Comparison of ENCODE assay signal across 21 cellular contexts in genomic region chr19:55801416-55801815, GRCh38. TPM values are rescaled to one million over a fixed set of nuclear protein-coding genes. Genes with fewer than 3 reads are reported as not detected.
A peak's percentile ranks its signal among the peaks of the same experiment; 100 is the strongest.
DNase-seq lines count a peak whose midpoint lies in the region; ATAC-seq, FAIRE-seq and TF ChIP-seq lines count a peak whose summit lies in the region.
"Had no signal": no experiment of that assay in that cellular context is flagged by ENCODE, and none has a peak within 500 bp of the region (broad histone marks: within the 10 kb centered on the region; RNA-seq: fewer than 3 reads in every experiment).

No MANE protein-coding gene starts in this region.

- H4K91ac ChIP-seq in trophoblast cell (ENCODE audit: low read depth, low read length) = no peak overlapping the region

- TF ChIP-seq EP300 in HepG2 (IDR thresholded peaks at IDR 0.05; ENCODE audit: low read depth in 2 of 2, low read length in 2 of 2) = no peak
- TF ChIP-seq EP300 in HepG2 (CRISPR knock-in tag; IDR thresholded peaks at IDR 0.05; ENCODE audit: borderline replicate concordance) = no peak

- TF ChIP-seq POLR2A in HepG2 (IDR thresholded peaks at IDR 0.05; ENCODE audit: insufficient read depth in 1 of 2, low read depth in 2 of 2, low read length in 2 of 2) = no peak

- no peak overlapping the region for H4K12ac ChIP-seq in trophoblast cell (ENCODE audit: low read depth, low read length)

- H3K4me1 ChIP-seq in DOHH2 (ENCODE audit: control insufficient read depth, low read length) (peaks cover 10% of the 10 kb centered on the region), OCI-LY3 (ENCODE audit: low read length) (peaks cover 16% of the 10 kb centered on the region), trophoblast cell (ENCODE audit: control insufficient read depth in 1 of 2, insufficient read depth in 2 of 2, low read length in 2 of 2) (no peaks in the 10 kb centered on the region), HepG2 (ENCODE audit: insufficient read depth, low read length) (no peaks in the 10 kb centered on the region)
- no peaks in the 10 kb centered on the region for H3K4me1 ChIP-seq in naive thymus-derived CD4-positive, alpha-beta T cell (ENCODE audit: control insufficient read depth in 2 of 2, insufficient read depth in 2 of 2, low read length in 2 of 2)
- H3K4me1 ChIP-seq: BLaER1 treated with 17β-estradiol and CSF1 and Interleukin-3, amounts not matched to agents 10 nM and 100 nM had no signal

- H3K79me2 ChIP-seq in DOHH2 (ENCODE audit: control insufficient read depth, low read length) (no peaks in the 10 kb centered on the region), OCI-LY3 (ENCODE audit: low read length) (no peaks in the 10 kb centered on the region), trophoblast cell (ENCODE audit: control insufficient read depth, insufficient read depth, low read length, poor library complexity) (no peaks in the 10 kb centered on the region), HepG2 (ENCODE audit: insufficient read depth, low read length) (no peaks in the 10 kb centered on the region)

- no peak overlapping the region for H3K4ac ChIP-seq in trophoblast cell (ENCODE audit: low read depth, low read length)

- H3K4me2 ChIP-seq in DOHH2 (ENCODE audit: low read length) (peak overlapping the region; percentile 13; the same call in 1 of the 2 replicates), OCI-LY3 (ENCODE audit: low read length) (peak overlapping the region; percentile 46), trophoblast cell (ENCODE audit: low read length) (no peak overlapping the region), HepG2 (ENCODE audit: low read depth, low read length) (no peak overlapping the region)
- H3K4me2 ChIP-seq: BLaER1 treated with 17β-estradiol and CSF1 and Interleukin-3, amounts not matched to agents 10 nM and 100 nM had no signal

- H3K9ac ChIP-seq in OCI-LY3 (ENCODE audit: low read length) = no peak overlapping the region
- H3K9ac ChIP-seq in trophoblast cell (ENCODE audit: low read length) = no peak overlapping the region
- no peak overlapping the region for H3K9ac ChIP-seq in HepG2 (ENCODE audit: insufficient read depth, low read depth, low read length)
- H3K9ac ChIP-seq: BLaER1 treated with 17β-estradiol and CSF1 and Interleukin-3, amounts not matched to agents 10 nM and 100 nM had no signal

- H3K36me3 Mint-ChIP-seq in activated B cell treated with CpG ODN at 0.5 μM for 24 hours (ENCODE audit: low read depth) = no peaks in the 10 kb centered on the region
- H3K36me3 Mint-ChIP-seq in naive thymus-derived CD4-positive, alpha-beta T cell = peaks cover 0 to 11% (median 5%) of the 10 kb centered on the region in 5 donors
- H3K36me3 Mint-ChIP-seq: CD8-positive, alpha-beta T cell had no signal

- H2AK5ac ChIP-seq in trophoblast cell (ENCODE audit: low read length) = no peak overlapping the region

- H3K4me1 Mint-ChIP-seq in activated B cell treated with CpG ODN at 0.5 μM for 24 hours = peaks cover 9% of the 10 kb centered on the region
- H3K4me1 Mint-ChIP-seq in naive thymus-derived CD4-positive, alpha-beta T cell = no peaks in the 10 kb centered on the region

- no peak overlapping the region for H2BK12ac ChIP-seq in trophoblast cell (ENCODE audit: low read length)

- H3K27me3 ChIP-seq in DOHH2 (ENCODE audit: control insufficient read depth, low read length) (no peaks in the 10 kb centered on the region), OCI-LY3 (ENCODE audit: low read depth, low read length) (no peaks in the 10 kb centered on the region), trophoblast cell (ENCODE audit: insufficient read depth, low read length) (no peaks in the 10 kb centered on the region), HepG2 (ENCODE audit: control insufficient read depth in 1 of 2, insufficient read depth in 2 of 2, low read length in 2 of 2) (peaks cover 0 to 11% of the 10 kb centered on the region in 2 experiments; a peak in 1 of 5 replicates)
- no peaks in the 10 kb centered on the region for H3K27me3 ChIP-seq in naive thymus-derived CD4-positive, alpha-beta T cell (ENCODE audit: control insufficient read depth in 2 of 2, insufficient read depth in 2 of 2, low read length in 2 of 2)
- H3K27me3 ChIP-seq: BLaER1 treated with 17β-estradiol and CSF1 and Interleukin-3, amounts not matched to agents 10 nM and 100 nM had no signal

- peak overlapping the region; percentile 19; the same call in 1 of the 2 replicates for H2AFZ ChIP-seq in OCI-LY3 (ENCODE audit: low read depth, low read length)
- H2AFZ ChIP-seq in trophoblast cell (ENCODE audit: insufficient read depth, low read length, poor library complexity) = no peak overlapping the region
- H2AFZ ChIP-seq in HepG2 (ENCODE audit: low read length) = no peak overlapping the region

- H3K4me3 ChIP-seq in DOHH2 (ENCODE audit: low read length) (no peak overlapping the region), OCI-LY3 (ENCODE audit: low read length) (peak overlapping the region; percentile 29; the same call in 1 of the 2 replicates), trophoblast cell (ENCODE audit: low read depth, low read length) (no peak overlapping the region), HepG2 (replicated peaks in 1 of 3; ENCODE audit: insufficient read depth in 1 of 3, low read depth in 2 of 3, low read length in 3 of 3) (no peak overlapping the region)
- H3K4me3 ChIP-seq in naive thymus-derived CD4-positive, alpha-beta T cell (ENCODE audit: low read length) = no peak overlapping the region
- H3K4me3 ChIP-seq: BLaER1 treated with 17β-estradiol and CSF1 and Interleukin-3, amounts not matched to agents 10 nM and 100 nM had no signal

- no peak overlapping the region for H3K23ac ChIP-seq in trophoblast cell (ENCODE audit: low read length)

- TF ChIP-seq RAD21 in HepG2 (CRISPR knock-in tag; IDR thresholded peaks at IDR 0.05) = no peak

- intact Hi-C loops in activated B cell treated with CpG ODN at 0.5 μM for 24 hours (cut with micrococcal nuclease) (no loop called here), HepG2 (cut with micrococcal nuclease; ENCODE audit: unreplicated experiment) (no loop called here)
- intact Hi-C loops in naive thymus-derived CD4-positive, alpha-beta T cell (cut with micrococcal nuclease) = no loop called here

- FAIRE-seq in HepG2 (lab: Jason Lieb, UNC) = no peak

- H2BK120ac ChIP-seq in trophoblast cell (ENCODE audit: insufficient read depth, low read length, poor library complexity) = no peak overlapping the region

- H4K20me1 ChIP-seq in DOHH2 (ENCODE audit: control insufficient read depth, insufficient read depth, low read depth, low read length) (no peaks in the 10 kb centered on the region), OCI-LY3 (ENCODE audit: insufficient read depth, low read length) (no peaks in the 10 kb centered on the region), HepG2 (ENCODE audit: insufficient read depth, low read length) (no peaks in the 10 kb centered on the region)
- H4K20me1 ChIP-seq: BLaER1 treated with 17β-estradiol and CSF1 and Interleukin-3, amounts not matched to agents 10 nM and 100 nM had no signal

- POLR2A ChIA-PET in activated B cell treated with CpG ODN at 0.5 μM for 24 hours (lab: Charles Lee) (no interaction called here), HepG2 (lab: Yijun Ruan, JAX) (no interaction called here)
- POLR2A ChIA-PET in naive thymus-derived CD4-positive, alpha-beta T cell (lab: Charles Lee) = no interaction called here

- H3K18ac ChIP-seq in trophoblast cell (ENCODE audit: low read length) = no peak overlapping the region

- no peak for DNase-seq in activated B cell treated with CpG ODN at 0.5 μM for 24 hours
- DNase-seq in trophoblast cell = peak; percentile 33 to 69
- no peak for DNase-seq in stimulated activated naive CD4-positive, alpha-beta T cell (lab: John Stamatoyannopoulos, UW)
- DNase-seq in HepG2 (ENCODE audit: low spot score) = no peak
- no peak for DNase-seq in naive thymus-derived CD4-positive, alpha-beta T cell
- DNase-seq: 8988T; Calu3; CD8-positive, alpha-beta T cell; DMS79 treated with DMSO at 0.1 percent for 48 hours; EL; GOT3; H7; HFFc6 had no signal

- peaks cover 2% of the 10 kb centered on the region for H3K9me3 Mint-ChIP-seq in activated B cell treated with CpG ODN at 0.5 μM for 24 hours
- peaks cover 0 to 41% (median 13%) of the 10 kb centered on the region in 11 donors for H3K9me3 Mint-ChIP-seq in naive thymus-derived CD4-positive, alpha-beta T cell

- H3K27ac ChIP-seq in DOHH2 (ENCODE audit: low read depth, low read length) (no peak overlapping the region), OCI-LY3 (ENCODE audit: low read length) (no peak overlapping the region), trophoblast cell (ENCODE audit: low read depth, low read length) (no peak overlapping the region), HepG2 (ENCODE audit: extremely low read length, insufficient read depth, low read length) (no peak overlapping the region)
- no peak overlapping the region for H3K27ac ChIP-seq in naive thymus-derived CD4-positive, alpha-beta T cell (ENCODE audit: low read depth, low read length)
- H3K27ac ChIP-seq: BLaER1 treated with 17β-estradiol and CSF1 and Interleukin-3, amounts not matched to agents 10 nM and 100 nM had no signal

- no peaks in the 10 kb centered on the region for H3F3A ChIP-seq in DOHH2 (ENCODE audit: control insufficient read depth, insufficient read depth)

- H3K27ac Mint-ChIP-seq in activated B cell treated with CpG ODN at 0.5 μM for 24 hours = peak overlapping the region; percentile 11
- H3K27ac Mint-ChIP-seq in naive thymus-derived CD4-positive, alpha-beta T cell = no peak overlapping the region
- H3K27ac Mint-ChIP-seq: CD8-positive, alpha-beta T cell; HFFc6 had no signal

- H3K36me3 ChIP-seq in DOHH2 (ENCODE audit: control insufficient read depth, low read length) (no peaks in the 10 kb centered on the region), OCI-LY3 (replicated peaks; ENCODE audit: low read depth, low read length) (no peaks in the 10 kb centered on the region), trophoblast cell (ENCODE audit: control insufficient read depth in 1 of 2, insufficient read depth in 2 of 2, low read length in 2 of 2) (no peaks in the 10 kb centered on the region), HepG2 (replicated peaks in 1 of 2; ENCODE audit: control insufficient read depth in 1 of 2, insufficient read depth in 2 of 2, low read length in 2 of 2) (no peaks in the 10 kb centered on the region)
- H3K36me3 ChIP-seq in naive thymus-derived CD4-positive, alpha-beta T cell (ENCODE audit: control insufficient read depth in 2 of 3, insufficient read depth in 3 of 3, low read length in 3 of 3) = no peaks in the 10 kb centered on the region
- H3K36me3 ChIP-seq: BLaER1 treated with 17β-estradiol and CSF1 and Interleukin-3, amounts not matched to agents 10 nM and 100 nM had no signal

- CTCF ChIA-PET in activated B cell treated with CpG ODN at 0.5 μM for 24 hours (lab: Charles Lee) = interaction anchor here (1.4 kb wide), 1 partner anchor 8 kb away, joined by 4 read pairs; no protein-coding TSS in a partner anchor
- CTCF ChIA-PET in HepG2 (lab: Yijun Ruan, JAX; ENCODE audit: low intra/inter-chr PET ratio, low total read pairs) = no interaction called here
- CTCF ChIA-PET in naive thymus-derived CD4-positive, alpha-beta T cell (lab: Charles Lee) = no interaction called here

- no peak overlapping the region for H2BK5ac ChIP-seq in trophoblast cell (ENCODE audit: low read depth, low read length, poor library complexity)

- no peaks in the 10 kb centered on the region for H3K9me2 ChIP-seq in DOHH2 (replicated peaks; ENCODE audit: control insufficient read depth, low read length)

- no peak overlapping the region for H3K14ac ChIP-seq in trophoblast cell (ENCODE audit: low read length)

- no peaks in the 10 kb centered on the region; the same call in 1 of the 2 replicates for H3K9me3 ChIP-seq in DOHH2 (ENCODE audit: control insufficient read depth, insufficient read depth, low read length)
- H3K9me3 ChIP-seq in OCI-LY3 (ENCODE audit: insufficient read depth, low read length) = no peaks in the 10 kb centered on the region
- H3K9me3 ChIP-seq in trophoblast cell (ENCODE audit: insufficient read depth, low read depth, low read length) = peaks cover 20% of the 10 kb centered on the region
- H3K9me3 ChIP-seq in HepG2 (ENCODE audit: low read length) = no peaks in the 10 kb centered on the region
- no peaks in the 10 kb centered on the region for H3K9me3 ChIP-seq in naive thymus-derived CD4-positive, alpha-beta T cell (ENCODE audit: control insufficient read depth in 2 of 3, low read length in 3 of 3)

- in situ Hi-C loops in HepG2 (cut with HindIII; ENCODE audit: extremely low pct_ligation_motif_present, low pct_unique_long_range_greater_than_20kb) = no loop called here

- TF ChIP-seq CTCF in DOHH2 (IDR thresholded peaks at IDR 0.05; ENCODE audit: low read depth, low read length, poor library complexity, severe bottlenecking) (no peak), OCI-LY3 (IDR thresholded peaks at IDR 0.05; ENCODE audit: low read depth, low read length) (no peak), activated B cell treated with CpG ODN at 0.5 μM for 24 hours (IDR thresholded peaks at IDR 0.05) (no peak), HepG2 (CRISPR knock-in tag; IDR thresholded peaks at IDR 0.05) (no peak)

- no peaks in the 10 kb centered on the region for H3K79me1 ChIP-seq in trophoblast cell (ENCODE audit: low read length)

- H3K27me3 Mint-ChIP-seq in activated B cell treated with CpG ODN at 0.5 μM for 24 hours = peaks cover 2% of the 10 kb centered on the region
- H3K27me3 Mint-ChIP-seq in naive thymus-derived CD4-positive, alpha-beta T cell = peaks cover 0 to 38% (median 24%) of the 10 kb centered on the region in 5 donors

- no CpG with 5 or more reads among the region's 7 CpGs for WGBS in trophoblast cell (ENCODE audit: extremely low coverage, insufficient coverage, insufficient read length)
- 21% methylated on average over 7 of the region's 7 CpGs for WGBS in HepG2 (ENCODE audit: low lambda C conversion rate)

- no peak overlapping the region for H4K8ac ChIP-seq in trophoblast cell (ENCODE audit: low read depth, low read length)

- no peak overlapping the region for H3K4me3 Mint-ChIP-seq in activated B cell treated with CpG ODN at 0.5 μM for 24 hours
- H3K4me3 Mint-ChIP-seq in naive thymus-derived CD4-positive, alpha-beta T cell = no peak overlapping the region
- H3K4me3 Mint-ChIP-seq: CD8-positive, alpha-beta T cell; HFFc6 had no signal

- ATAC-seq in activated B cell treated with CpG ODN at 0.5 μM for 24 hours (ENCODE audit: low read depth) = no peak
- ATAC-seq in HepG2 = no peak
- no peak for ATAC-seq in GM18870 (IDR thresholded peaks at IDR 0.05; ENCODE audit: unreplicated experiment)
- ATAC-seq in naive thymus-derived CD4-positive, alpha-beta T cell = no peak
- ATAC-seq: CD8-positive, alpha-beta T cell; HCT116 had no signal

- BruUV-seq in HepG2 (replicated peaks; lab: Mats Ljungman, UMichigan) = no TSS peak

RNA-seq across cellular contexts. Expression of gene NLRP11, which starts 30.4 kb away (rescaled TPM):
- total RNA-seq in activated B cell treated with CpG ODN at 0.5 μM for 24 hours = 0.16 and 0.17 TPM in 2 replicates
- polyA plus RNA-seq in trophoblast cell (2013) = not detected in 2 replicates
- total RNA-seq in HepG2 (2016; rRNA removed; fragmentation: Illumina TruSeq; extraction: Trizol) = 0.02 TPM in 1 of 2 replicates, not detected in the other
- total RNA-seq in HepG2 (2016; cell fraction: cytosol; rRNA removed; fragmentation: Illumina TruSeq; extraction: Trizol; ENCODE audit: low read depth) = not detected in 2 replicates
- total RNA-seq in HepG2 (2016; cell fraction: insoluble cytoplasmic fraction; rRNA removed; fragmentation: Illumina TruSeq; extraction: Trizol) = 0.06 TPM in 1 of 2 replicates, not detected in the other
- not detected in 2 replicates for total RNA-seq in HepG2 (2016; cell fraction: membrane; rRNA removed; fragmentation: Illumina TruSeq; extraction: Trizol)
- total RNA-seq in HepG2 (2016; cell fraction: nucleus; rRNA removed; fragmentation: Illumina TruSeq; extraction: Trizol) = not detected in 2 replicates
- 0.01 TPM in 1 of 2 replicates, not detected in the other for polyA plus RNA-seq in HepG2 (2011; rRNA removed)
- polyA plus RNA-seq in HepG2 (2011; cell fraction: cytosol; rRNA removed) = not detected in 2 replicates
- polyA plus RNA-seq in HepG2 (2011; cell fraction: nucleus; rRNA removed) = not detected in 2 replicates
- not detected in 2 replicates for polyA plus RNA-seq in HepG2 (2012)
- not detected in 2 replicates for polyA plus RNA-seq in HepG2 (2016; cell fraction: cytosol; fragmentation: Illumina TruSeq; extraction: Trizol; ENCODE audit: low read depth)
- 0.09 TPM in 1 of 2 replicates, not detected in the other for polyA plus RNA-seq in HepG2 (2016; cell fraction: insoluble cytoplasmic fraction; fragmentation: Illumina TruSeq; extraction: Trizol; ENCODE audit: low read depth)
- not detected in 2 replicates for polyA plus RNA-seq in HepG2 (2016; cell fraction: membrane; fragmentation: Illumina TruSeq; extraction: Trizol; ENCODE audit: low read depth)
- polyA plus RNA-seq in HepG2 (2016; cell fraction: nucleus; fragmentation: Illumina TruSeq; extraction: Trizol; ENCODE audit: insufficient read depth, low read depth) = not detected in 2 replicates
- polyA minus RNA-seq in HepG2 (2011; rRNA and poly(A)+ RNA removed; ENCODE audit: low replicate concordance) = 1.0 TPM in 1 of 2 replicates, not detected in the other
- polyA minus RNA-seq in HepG2 (2011; cell fraction: cytosol; rRNA and poly(A)+ RNA removed) = not detected in 2 replicates
- 0.13 TPM in 1 of 2 replicates, not detected in the other for polyA minus RNA-seq in HepG2 (2011; cell fraction: nucleus; rRNA and poly(A)+ RNA removed)
- not detected for total RNA-seq in naive thymus-derived CD4-positive, alpha-beta T cell
- polyA plus RNA-seq in naive thymus-derived CD4-positive, alpha-beta T cell = not detected
- total RNA-seq: Calu3; CD8-positive, alpha-beta T cell; H7 had no signal
- polyA plus RNA-seq: AG04450 had no signal

RNA-seq across cellular contexts. Expression of gene RFPL4AL1, which starts 32.5 kb away (rescaled TPM):
- total RNA-seq in activated B cell treated with CpG ODN at 0.5 μM for 24 hours (not detected in 2 replicates), HepG2 (2016; rRNA removed; fragmentation: Illumina TruSeq; extraction: Trizol) (not detected in 2 replicates)
- not detected in 2 replicates for polyA plus RNA-seq in trophoblast cell (2013)
- total RNA-seq in HepG2 (2016; cell fraction: cytosol; rRNA removed; fragmentation: Illumina TruSeq; extraction: Trizol; ENCODE audit: low read depth) = not detected in 2 replicates
- not detected in 2 replicates for total RNA-seq in HepG2 (2016; cell fraction: insoluble cytoplasmic fraction; rRNA removed; fragmentation: Illumina TruSeq; extraction: Trizol)
- total RNA-seq in HepG2 (2016; cell fraction: membrane; rRNA removed; fragmentation: Illumina TruSeq; extraction: Trizol) = not detected in 2 replicates
- total RNA-seq in HepG2 (2016; cell fraction: nucleus; rRNA removed; fragmentation: Illumina TruSeq; extraction: Trizol) = not detected in 2 replicates
- polyA plus RNA-seq in HepG2 (2011; rRNA removed) = not detected in 2 replicates
- not detected in 2 replicates for polyA plus RNA-seq in HepG2 (2011; cell fraction: cytosol; rRNA removed)
- polyA plus RNA-seq in HepG2 (2011; cell fraction: nucleus; rRNA removed) = not detected in 2 replicates
- polyA plus RNA-seq in HepG2 (2012) = not detected in 2 replicates
- polyA plus RNA-seq in HepG2 (2016; cell fraction: cytosol; fragmentation: Illumina TruSeq; extraction: Trizol; ENCODE audit: low read depth) = not detected in 2 replicates
- not detected in 2 replicates for polyA plus RNA-seq in HepG2 (2016; cell fraction: insoluble cytoplasmic fraction; fragmentation: Illumina TruSeq; extraction: Trizol; ENCODE audit: low read depth)
- not detected in 2 replicates for polyA plus RNA-seq in HepG2 (2016; cell fraction: membrane; fragmentation: Illumina TruSeq; extraction: Trizol; ENCODE audit: low read depth)
- polyA plus RNA-seq in HepG2 (2016; cell fraction: nucleus; fragmentation: Illumina TruSeq; extraction: Trizol; ENCODE audit: insufficient read depth, low read depth) = not detected in 2 replicates
- not detected in 2 replicates for polyA minus RNA-seq in HepG2 (2011; rRNA and poly(A)+ RNA removed; ENCODE audit: low replicate concordance)
- not detected in 2 replicates for polyA minus RNA-seq in HepG2 (2011; cell fraction: cytosol; rRNA and poly(A)+ RNA removed)
- polyA minus RNA-seq in HepG2 (2011; cell fraction: nucleus; rRNA and poly(A)+ RNA removed) = not detected in 2 replicates
- not detected for total RNA-seq in naive thymus-derived CD4-positive, alpha-beta T cell
- not detected for polyA plus RNA-seq in naive thymus-derived CD4-positive, alpha-beta T cell
- total RNA-seq: A673; Calu3; CD8-positive, alpha-beta T cell; H7; HT-29 had no signal
- polyA plus RNA-seq: AG04450 had no signal

RNA-seq across cellular contexts. Expression of gene NLRP4, which starts 34.9 kb away (rescaled TPM):
- total RNA-seq in activated B cell treated with CpG ODN at 0.5 μM for 24 hours (0.31 and 0.34 TPM in 2 replicates), HepG2 (2016; rRNA removed; fragmentation: Illumina TruSeq; extraction: Trizol) (not detected in 2 replicates)
- polyA plus RNA-seq in trophoblast cell (2013) = not detected in 2 replicates
- total RNA-seq in HepG2 (2016; cell fraction: cytosol; rRNA removed; fragmentation: Illumina TruSeq; extraction: Trizol; ENCODE audit: low read depth) = not detected in 2 replicates
- not detected in 2 replicates for total RNA-seq in HepG2 (2016; cell fraction: insoluble cytoplasmic fraction; rRNA removed; fragmentation: Illumina TruSeq; extraction: Trizol)
- not detected in 2 replicates for total RNA-seq in HepG2 (2016; cell fraction: membrane; rRNA removed; fragmentation: Illumina TruSeq; extraction: Trizol)
- total RNA-seq in HepG2 (2016; cell fraction: nucleus; rRNA removed; fragmentation: Illumina TruSeq; extraction: Trizol) = not detected in 2 replicates
- polyA plus RNA-seq in HepG2 (2011; rRNA removed) = not detected in 2 replicates
- not detected in 2 replicates for polyA plus RNA-seq in HepG2 (2011; cell fraction: cytosol; rRNA removed)
- not detected in 2 replicates for polyA plus RNA-seq in HepG2 (2011; cell fraction: nucleus; rRNA removed)
- polyA plus RNA-seq in HepG2 (2012) = not detected in 2 replicates
- not detected in 2 replicates for polyA plus RNA-seq in HepG2 (2016; cell fraction: cytosol; fragmentation: Illumina TruSeq; extraction: Trizol; ENCODE audit: low read depth)
- polyA plus RNA-seq in HepG2 (2016; cell fraction: insoluble cytoplasmic fraction; fragmentation: Illumina TruSeq; extraction: Trizol; ENCODE audit: low read depth) = not detected in 2 replicates
- not detected in 2 replicates for polyA plus RNA-seq in HepG2 (2016; cell fraction: membrane; fragmentation: Illumina TruSeq; extraction: Trizol; ENCODE audit: low read depth)
- polyA plus RNA-seq in HepG2 (2016; cell fraction: nucleus; fragmentation: Illumina TruSeq; extraction: Trizol; ENCODE audit: insufficient read depth, low read depth) = not detected in 2 replicates
- not detected in 2 replicates for polyA minus RNA-seq in HepG2 (2011; rRNA and poly(A)+ RNA removed; ENCODE audit: low replicate concordance)
- not detected in 2 replicates for polyA minus RNA-seq in HepG2 (2011; cell fraction: cytosol; rRNA and poly(A)+ RNA removed)
- polyA minus RNA-seq in HepG2 (2011; cell fraction: nucleus; rRNA and poly(A)+ RNA removed) = not detected in 2 replicates
- total RNA-seq in naive thymus-derived CD4-positive, alpha-beta T cell = not detected
- polyA plus RNA-seq in naive thymus-derived CD4-positive, alpha-beta T cell = not detected
- total RNA-seq: Calu3; CD8-positive, alpha-beta T cell; H7; HFFc6; HT-29 had no signal
- polyA plus RNA-seq: AG04450 had no signal

RNA-seq across cellular contexts. Expression of gene RFPL4A, which starts 42.5 kb away (rescaled TPM):
- total RNA-seq in activated B cell treated with CpG ODN at 0.5 μM for 24 hours (not detected in 2 replicates), HepG2 (2016; rRNA removed; fragmentation: Illumina TruSeq; extraction: Trizol) (not detected in 2 replicates)
- polyA plus RNA-seq in trophoblast cell (2013) = not detected in 2 replicates
- not detected in 2 replicates for total RNA-seq in HepG2 (2016; cell fraction: cytosol; rRNA removed; fragmentation: Illumina TruSeq; extraction: Trizol; ENCODE audit: low read depth)
- total RNA-seq in HepG2 (2016; cell fraction: insoluble cytoplasmic fraction; rRNA removed; fragmentation: Illumina TruSeq; extraction: Trizol) = not detected in 2 replicates
- total RNA-seq in HepG2 (2016; cell fraction: membrane; rRNA removed; fragmentation: Illumina TruSeq; extraction: Trizol) = not detected in 2 replicates
- not detected in 2 replicates for total RNA-seq in HepG2 (2016; cell fraction: nucleus; rRNA removed; fragmentation: Illumina TruSeq; extraction: Trizol)
- 0.13 TPM in 1 of 2 replicates, not detected in the other for polyA plus RNA-seq in HepG2 (2011; rRNA removed)
- 0.13 and 0.33 TPM in 2 replicates for polyA plus RNA-seq in HepG2 (2011; cell fraction: cytosol; rRNA removed)
- polyA plus RNA-seq in HepG2 (2011; cell fraction: nucleus; rRNA removed) = 0.23 TPM in 1 of 2 replicates, not detected in the other
- polyA plus RNA-seq in HepG2 (2012) = not detected in 2 replicates
- polyA plus RNA-seq in HepG2 (2016; cell fraction: cytosol; fragmentation: Illumina TruSeq; extraction: Trizol; ENCODE audit: low read depth) = not detected in 2 replicates
- not detected in 2 replicates for polyA plus RNA-seq in HepG2 (2016; cell fraction: insoluble cytoplasmic fraction; fragmentation: Illumina TruSeq; extraction: Trizol; ENCODE audit: low read depth)
- not detected in 2 replicates for polyA plus RNA-seq in HepG2 (2016; cell fraction: membrane; fragmentation: Illumina TruSeq; extraction: Trizol; ENCODE audit: low read depth)
- not detected in 2 replicates for polyA plus RNA-seq in HepG2 (2016; cell fraction: nucleus; fragmentation: Illumina TruSeq; extraction: Trizol; ENCODE audit: insufficient read depth, low read depth)
- polyA minus RNA-seq in HepG2 (2011; rRNA and poly(A)+ RNA removed; ENCODE audit: low replicate concordance) = not detected in 2 replicates
- polyA minus RNA-seq in HepG2 (2011; cell fraction: cytosol; rRNA and poly(A)+ RNA removed) = not detected in 2 replicates
- polyA minus RNA-seq in HepG2 (2011; cell fraction: nucleus; rRNA and poly(A)+ RNA removed) = not detected in 2 replicates
- total RNA-seq in naive thymus-derived CD4-positive, alpha-beta T cell = not detected
- not detected for polyA plus RNA-seq in naive thymus-derived CD4-positive, alpha-beta T cell
- total RNA-seq: A673; Calu3; CD8-positive, alpha-beta T cell; H7; HFFc6; HT-29 had no signal
- polyA plus RNA-seq: AG04450 had no signal

Comparison
In these comparisons a context has a peak if more than half of its experiments do, and no peak if none do; other contexts are left out.
1. H3K4me2 ChIP-seq: peak in DOHH2 (single experiment) and OCI-LY3 (single experiment); none in trophoblast cell (single experiment) and HepG2 (single experiment).
2. DNase-seq: peak in trophoblast cell (2 of 2); none in activated B cell treated with CpG ODN at 0.5 μM for 24 hours (single experiment), stimulated activated naive CD4-positive, alpha-beta T cell (0 of 6), HepG2 (single experiment) and naive thymus-derived CD4-positive, alpha-beta T cell (0 of 9).